ENCODE assay signal across 8 cellular contexts in the genomic region with DNA sequence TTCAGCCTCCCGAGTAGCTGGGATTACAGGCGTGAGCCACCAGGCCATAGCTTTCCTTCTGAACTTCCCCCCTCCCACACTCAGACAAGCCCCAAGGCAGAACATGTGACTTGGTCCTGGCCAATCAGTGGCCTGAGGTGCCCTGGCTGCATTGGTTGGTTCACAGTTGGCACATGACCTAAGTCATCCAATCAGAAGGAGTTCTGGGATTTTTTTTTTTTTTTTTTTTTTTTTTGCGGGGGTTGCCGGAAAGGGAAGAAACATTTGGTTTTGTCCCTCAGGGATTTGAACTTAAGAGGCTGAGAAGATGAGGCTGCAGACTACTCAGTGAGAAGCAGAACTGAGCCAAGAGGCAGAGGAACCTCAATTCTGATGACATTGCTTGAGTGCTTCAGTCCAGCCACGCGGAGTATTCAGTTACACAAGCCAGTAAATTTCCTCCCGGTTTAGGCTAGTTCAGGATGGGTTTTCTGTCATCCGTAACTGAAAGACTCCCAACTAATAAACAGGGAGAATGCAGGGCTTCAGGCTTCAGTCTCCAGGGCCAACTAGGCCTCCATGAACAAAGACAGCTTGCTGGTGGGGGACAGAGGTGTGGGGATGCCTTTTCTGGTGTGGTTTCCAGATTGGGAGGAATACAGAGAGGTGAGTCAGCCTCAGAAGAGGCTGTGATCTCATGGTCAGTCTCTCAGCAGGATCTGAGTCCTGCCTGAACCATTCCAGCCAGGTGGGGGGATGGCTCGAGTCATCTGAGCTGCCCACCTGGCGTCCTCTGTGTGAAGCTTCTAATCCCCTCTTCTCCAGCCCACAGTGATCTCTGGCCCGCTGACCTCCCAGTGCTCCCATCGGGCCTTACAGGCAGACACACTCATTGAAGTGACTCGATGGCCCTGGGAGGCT. TPM values are rescaled to one million over a fixed set of nuclear protein-coding genes. Genes with fewer than 3 reads are reported as not detected.
DNase-seq lines count a peak whose midpoint lies in the region; ATAC-seq and TF ChIP-seq lines count a peak whose summit lies in the region.

No MANE protein-coding gene starts in this region.

- no peaks in the 10 kb centered on the region for H3K27me3 ChIP-seq in neutrophil

- no peaks in the 10 kb centered on the region for H3K27me3 Mint-ChIP-seq in activated naive CD8-positive, alpha-beta T cell treated with anti-CD3 and anti-CD28 coated beads for 36 hours

- no peak for ATAC-seq in HG03280 (IDR thresholded peaks at IDR 0.05; ENCODE audit: unreplicated experiment)

- H3K4me3 Mint-ChIP-seq in activated naive CD8-positive, alpha-beta T cell treated with anti-CD3 and anti-CD28 coated beads for 36 hours = no peak overlapping the region

- no peak overlapping the region for H3K4me3 ChIP-seq in neutrophil (ENCODE audit: low read depth in 1 of 2, low read length in 1 of 2)

- H3K36me3 Mint-ChIP-seq in activated naive CD8-positive, alpha-beta T cell treated with anti-CD3 and anti-CD28 coated beads for 36 hours = peaks cover 16% of the 10 kb centered on the region

- in situ Hi-C loops in GM13976 (cut with MboI; ENCODE audit: low sequenced_read_pairs, unreplicated experiment) = no loop called here

- no peaks in the 10 kb centered on the region for H3K36me3 ChIP-seq in neutrophil

- H3K27ac Mint-ChIP-seq in activated naive CD8-positive, alpha-beta T cell treated with anti-CD3 and anti-CD28 coated beads for 36 hours = no peak overlapping the region

- peak; percentile 52 for DNase-seq in AG08395 (ENCODE audit: low spot score)
- DNase-seq in GM13976 (ENCODE audit: low spot score) = peak; percentile 78
- DNase-seq in M059J (ENCODE audit: low read depth) = peak; percentile 78
- peak; percentile 47 for DNase-seq in activated naive CD8-positive, alpha-beta T cell treated with anti-CD3 and anti-CD28 coated beads for 36 hours
- no peak for DNase-seq in activated gamma-delta T cell (lab: John Stamatoyannopoulos, UW)
- no peak for DNase-seq in NCI-H510A treated with DMSO at 0.1 percent for 48 hours (lab: John Stamatoyannopoulos, UW)

- H3K4me1 ChIP-seq in neutrophil (ENCODE audit: control insufficient read depth in 1 of 2, insufficient read depth in 1 of 2, low read depth in 1 of 2, low read length in 1 of 2) = peaks cover 5 to 22% of the 10 kb centered on the region in 2 experiments

- peaks cover 21% of the 10 kb centered on the region for H3K4me1 Mint-ChIP-seq in activated naive CD8-positive, alpha-beta T cell treated with anti-CD3 and anti-CD28 coated beads for 36 hours

- H3K27ac ChIP-seq in neutrophil = peak overlapping the region; percentile 59

- TF ChIP-seq CTCF in GM13976 (IDR thresholded peaks at IDR 0.05; ENCODE audit: borderline replicate concordance, control extremely low read depth, extremely low read depth, insufficient read depth, missing control alignments) (no peak), neutrophil (IDR thresholded peaks at IDR 0.05) (no peak)

- H3K9me3 ChIP-seq in neutrophil = no peaks in the 10 kb centered on the region

- peaks cover 1% of the 10 kb centered on the region for H3K9me3 Mint-ChIP-seq in activated naive CD8-positive, alpha-beta T cell treated with anti-CD3 and anti-CD28 coated beads for 36 hours

RNA-seq across cellular contexts. Expression of a gene that starts 9.2 kb away (rescaled TPM):
- total RNA-seq in M059J (2014; rRNA removed; shearing (Covaris generic)) = 1,301 and 1,473 TPM in 2 replicates
- 1,000 to 10,000 TPM; 2,595 to 2,627 TPM for total RNA-seq in activated naive CD8-positive, alpha-beta T cell treated with anti-CD3 and anti-CD28 coated beads for 36 hours

Comparison
In these comparisons a context has a peak if more than half of its experiments do, and no peak if none do; other contexts are left out.
1. DNase-seq: peak in AG08395 (single experiment), GM13976 (single experiment), M059J (single experiment) and activated naive CD8-positive, alpha-beta T cell treated with anti-CD3 and anti-CD28 coated beads for 36 hours (single experiment); none in activated gamma-delta T cell (single experiment) and NCI-H510A treated with DMSO at 0.1 percent for 48 hours (single experiment).